11 cellular contexts compared by ENCODE assay signal in the genomic region with DNA sequence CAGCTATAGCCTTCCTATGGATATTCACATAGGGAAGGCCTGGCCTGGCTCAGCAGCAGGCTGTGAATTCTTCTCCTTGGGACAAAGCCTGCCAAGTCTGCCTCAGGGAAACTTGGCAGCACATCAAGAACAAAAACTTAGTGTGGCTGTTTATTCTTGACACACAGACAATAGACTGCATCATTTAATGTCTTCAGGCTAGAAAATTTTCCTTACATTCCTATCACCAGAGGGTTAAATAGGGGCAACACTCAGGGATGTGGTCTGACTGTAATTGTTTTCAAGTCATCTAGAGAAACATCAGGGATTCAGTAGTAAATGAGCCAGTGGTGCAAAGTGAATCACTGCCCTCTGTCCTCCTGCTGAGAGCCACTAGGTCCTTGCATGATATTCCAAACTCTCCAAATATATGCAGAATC.
DNase-seq lines count a peak whose midpoint lies in the region; ATAC-seq and TF ChIP-seq lines count a peak whose summit lies in the region.
"Had no signal": no experiment of that assay in that cellular context is flagged by ENCODE, and none has a peak within 500 bp of the region (broad histone marks: within the 10 kb centered on the region; RNA-seq: fewer than 3 reads in every experiment).

No MANE protein-coding gene starts in this region.

- ATAC-seq in GM21825 (IDR thresholded peaks at IDR 0.05; ENCODE audit: unreplicated experiment): no peak
- ATAC-seq in activated CD8-positive, alpha-beta memory T cell treated with anti-CD3 and anti-CD28 coated beads, Interleukin-2, amount 10 ng/mL, durations not matched to agents 7 days and 5 days: no peak
- no peak for ATAC-seq in GM21737 (IDR thresholded peaks at IDR 0.05; ENCODE audit: unreplicated experiment)
- ATAC-seq: left colon had no signal

- peaks cover 3% of the 10 kb centered on the region for H3K9me3 Mint-ChIP-seq in mesothelial cell of epicardium
- peaks cover 8% of the 10 kb centered on the region for H3K9me3 Mint-ChIP-seq in activated CD8-positive, alpha-beta memory T cell treated with anti-CD3 and anti-CD28 coated beads, Interleukin-2, amount 10 ng/mL, durations not matched to agents 7 days and 5 days (ENCODE audit: low read depth)

- CTCF ChIA-PET in activated CD8-positive, alpha-beta memory T cell treated with anti-CD3 and anti-CD28 coated beads, Interleukin-2, amount 10 ng/mL, durations not matched to agents 7 days and 5 days (lab: Charles Lee): no interaction called here

- no peak overlapping the region for H3K4me3 Mint-ChIP-seq in mesothelial cell of epicardium
- H3K4me3 Mint-ChIP-seq in activated CD8-positive, alpha-beta memory T cell treated with anti-CD3 and anti-CD28 coated beads, Interleukin-2, amount 10 ng/mL, durations not matched to agents 7 days and 5 days: no peak overlapping the region

- H3K4me1 ChIP-seq in ectodermal cell (ENCODE audit: control insufficient read depth, insufficient read depth, low read length): peaks cover 23% of the 10 kb centered on the region

- DNase-seq in LNCaP clone FGC (ENCODE audit: low read depth) (peak; percentile 89), mesothelial cell of epicardium (ENCODE audit: low spot score in 2 of 2, unreplicated experiment in 2 of 2) (peak in 1 of 2 experiments; percentile 48), GM20000 (ENCODE audit: low spot score) (no peak)
- no peak for DNase-seq in activated CD8-positive, alpha-beta memory T cell treated with anti-CD3 and anti-CD28 coated beads, Interleukin-2, amount 10 ng/mL, durations not matched to agents 7 days and 5 days
- DNase-seq: ACHN, NCI-H345 had no signal

- peak overlapping the region; percentile 89 for H3K27ac Mint-ChIP-seq in mesothelial cell of epicardium
- H3K27ac Mint-ChIP-seq in activated CD8-positive, alpha-beta memory T cell treated with anti-CD3 and anti-CD28 coated beads, Interleukin-2, amount 10 ng/mL, durations not matched to agents 7 days and 5 days: no peak overlapping the region

- H3K27ac ChIP-seq in 22Rv1: no peak overlapping the region
- H3K27ac ChIP-seq in ectodermal cell (ENCODE audit: insufficient read depth, low read depth, low read length, poor library complexity, severe bottlenecking): peak overlapping the region; percentile 70

- no peaks in the 10 kb centered on the region for H3K27me3 ChIP-seq in ectodermal cell (ENCODE audit: control insufficient read depth, insufficient read depth, low read length, poor library complexity, severe bottlenecking)

- TF ChIP-seq CTCF in 22Rv1 (IDR thresholded peaks at IDR 0.05) (peak; percentile 29), LNCaP clone FGC (IDR thresholded peaks at IDR 0.05; ENCODE audit: control insufficient read depth, extremely low read depth, insufficient read depth) (no peak), mesothelial cell of epicardium (IDR thresholded peaks at IDR 0.05; ENCODE audit: unreplicated experiment) (no peak), GM20000 (IDR thresholded peaks at IDR 0.05; ENCODE audit: extremely low read depth, missing control alignments) (no peak)

- no peaks in the 10 kb centered on the region for H3K36me3 ChIP-seq in ectodermal cell (ENCODE audit: control insufficient read depth, insufficient read depth, low read length)

- peaks cover 66% of the 10 kb centered on the region for H3K4me1 Mint-ChIP-seq in mesothelial cell of epicardium
- H3K4me1 Mint-ChIP-seq in activated CD8-positive, alpha-beta memory T cell treated with anti-CD3 and anti-CD28 coated beads, Interleukin-2, amount 10 ng/mL, durations not matched to agents 7 days and 5 days: no peaks in the 10 kb centered on the region

- H3K4me3 ChIP-seq in LNCaP clone FGC (ENCODE audit: low read depth, low read length) (no peak overlapping the region), ectodermal cell (ENCODE audit: insufficient read depth, low read depth, low read length) (no peak overlapping the region)

- no peaks in the 10 kb centered on the region for H3K9me3 ChIP-seq in ectodermal cell (ENCODE audit: control insufficient read depth, low read length)

- peaks cover 27% of the 10 kb centered on the region for H3K36me3 Mint-ChIP-seq in mesothelial cell of epicardium
- H3K36me3 Mint-ChIP-seq in activated CD8-positive, alpha-beta memory T cell treated with anti-CD3 and anti-CD28 coated beads, Interleukin-2, amount 10 ng/mL, durations not matched to agents 7 days and 5 days: no peaks in the 10 kb centered on the region

- H3K27me3 Mint-ChIP-seq in mesothelial cell of epicardium (ENCODE audit: low read depth): no peaks in the 10 kb centered on the region
- H3K27me3 Mint-ChIP-seq in activated CD8-positive, alpha-beta memory T cell treated with anti-CD3 and anti-CD28 coated beads, Interleukin-2, amount 10 ng/mL, durations not matched to agents 7 days and 5 days: no peaks in the 10 kb centered on the region
